ENCODE assay signal across 1 cellular context in the genomic region with DNA sequence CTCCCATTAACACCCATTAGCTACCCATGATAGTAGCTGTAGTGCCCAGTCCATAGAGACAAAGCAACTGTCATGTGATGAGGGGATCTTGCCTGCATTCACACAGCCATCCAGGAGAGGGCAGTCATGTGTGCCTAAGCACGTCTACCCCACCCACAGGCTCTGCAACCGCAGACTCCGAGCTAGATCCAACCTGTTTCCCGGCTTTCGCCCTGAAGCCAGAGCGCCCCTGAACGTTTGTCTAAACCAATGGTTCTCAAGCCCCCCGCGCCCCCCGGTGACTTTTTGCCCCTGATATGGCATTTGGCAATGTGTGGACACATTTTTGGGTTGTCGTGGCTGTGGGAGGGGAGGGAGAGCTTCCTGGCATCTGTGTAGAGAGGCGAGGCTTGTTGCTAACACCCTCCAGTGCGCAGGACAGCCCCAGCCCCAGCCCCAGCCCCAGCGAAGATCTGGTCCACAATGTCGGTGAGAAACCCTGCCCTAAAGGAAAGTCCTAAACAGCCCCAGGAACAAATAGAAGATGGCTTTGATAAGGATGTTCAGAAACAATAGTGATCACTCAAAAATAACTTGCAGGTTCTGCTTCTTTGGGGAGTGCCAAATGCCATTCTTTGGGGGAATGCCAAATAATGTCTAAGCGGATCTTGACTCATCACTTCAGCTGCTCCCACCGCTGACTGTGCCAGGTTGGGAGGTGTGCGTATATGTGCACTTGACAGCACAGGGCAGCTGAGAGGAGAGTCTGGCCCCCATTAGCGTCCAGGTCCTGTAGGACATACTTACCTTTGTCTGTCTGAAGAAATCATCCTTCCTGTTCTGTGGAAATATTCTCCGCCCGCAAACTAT.
TF ChIP-seq lines count a peak whose summit lies in the region.

No MANE protein-coding gene starts in this region.

TF ChIP-seq in HepG2, 621 proteins besides CTCF, POLR2A, EP300 and RAD21 (continued from another document and continues in another):
- TF ChIP-seq, protein P1, sequence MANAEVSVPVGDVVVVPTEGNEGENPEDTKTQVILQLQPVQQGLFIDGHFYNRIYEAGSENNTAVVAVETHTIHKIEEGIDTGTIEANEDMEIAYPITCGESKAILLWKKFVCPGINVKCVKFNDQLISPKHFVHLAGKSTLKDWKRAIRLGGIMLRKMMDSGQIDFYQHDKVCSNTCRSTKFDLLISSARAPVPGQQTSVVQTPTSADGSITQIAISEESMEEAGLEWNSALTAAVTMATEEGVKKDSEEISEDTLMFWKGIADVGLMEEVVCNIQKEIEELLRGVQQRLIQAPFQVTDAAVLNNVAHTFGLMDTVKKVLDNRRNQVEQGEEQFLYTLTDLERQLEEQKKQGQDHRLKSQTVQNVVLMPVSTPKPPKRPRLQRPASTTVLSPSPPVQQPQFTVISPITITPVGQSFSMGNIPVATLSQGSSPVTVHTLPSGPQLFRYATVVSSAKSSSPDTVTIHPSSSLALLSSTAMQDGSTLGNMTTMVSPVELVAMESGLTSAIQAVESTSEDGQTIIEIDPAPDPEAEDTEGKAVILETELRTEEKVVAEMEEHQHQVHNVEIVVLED (CRISPR knock-in tag; IDR thresholded peaks at IDR 0.05; ENCODE audit: borderline replicate concordance), result no peak
- TF ChIP-seq ZNF12 (CRISPR knock-in tag; IDR thresholded peaks at IDR 0.05), result no peak
- TF ChIP-seq, protein P2, sequence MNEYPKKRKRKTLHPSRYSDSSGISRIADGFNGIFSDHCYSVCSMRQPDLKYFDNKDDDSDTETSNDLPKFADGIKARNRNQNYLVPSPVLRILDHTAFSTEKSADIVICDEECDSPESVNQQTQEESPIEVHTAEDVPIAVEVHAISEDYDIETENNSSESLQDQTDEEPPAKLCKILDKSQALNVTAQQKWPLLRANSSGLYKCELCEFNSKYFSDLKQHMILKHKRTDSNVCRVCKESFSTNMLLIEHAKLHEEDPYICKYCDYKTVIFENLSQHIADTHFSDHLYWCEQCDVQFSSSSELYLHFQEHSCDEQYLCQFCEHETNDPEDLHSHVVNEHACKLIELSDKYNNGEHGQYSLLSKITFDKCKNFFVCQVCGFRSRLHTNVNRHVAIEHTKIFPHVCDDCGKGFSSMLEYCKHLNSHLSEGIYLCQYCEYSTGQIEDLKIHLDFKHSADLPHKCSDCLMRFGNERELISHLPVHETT (CRISPR knock-in tag; conservative IDR thresholded peaks at IDR 0.05), result no peak
- no peak for TF ChIP-seq JDP2 (CRISPR knock-in tag; IDR thresholded peaks at IDR 0.05; ENCODE audit: borderline replicate concordance)
- TF ChIP-seq, protein P3, sequence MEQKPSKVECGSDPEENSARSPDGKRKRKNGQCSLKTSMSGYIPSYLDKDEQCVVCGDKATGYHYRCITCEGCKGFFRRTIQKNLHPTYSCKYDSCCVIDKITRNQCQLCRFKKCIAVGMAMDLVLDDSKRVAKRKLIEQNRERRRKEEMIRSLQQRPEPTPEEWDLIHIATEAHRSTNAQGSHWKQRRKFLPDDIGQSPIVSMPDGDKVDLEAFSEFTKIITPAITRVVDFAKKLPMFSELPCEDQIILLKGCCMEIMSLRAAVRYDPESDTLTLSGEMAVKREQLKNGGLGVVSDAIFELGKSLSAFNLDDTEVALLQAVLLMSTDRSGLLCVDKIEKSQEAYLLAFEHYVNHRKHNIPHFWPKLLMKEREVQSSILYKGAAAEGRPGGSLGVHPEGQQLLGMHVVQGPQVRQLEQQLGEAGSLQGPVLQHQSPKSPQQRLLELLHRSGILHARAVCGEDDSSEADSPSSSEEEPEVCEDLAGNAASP (CRISPR knock-in tag; IDR thresholded peaks at IDR 0.05; ENCODE audit: borderline replicate concordance), result 0 out of 2 replicates have a peak, but pooled peaks have one; percentile 17
- TF ChIP-seq, protein P4, sequence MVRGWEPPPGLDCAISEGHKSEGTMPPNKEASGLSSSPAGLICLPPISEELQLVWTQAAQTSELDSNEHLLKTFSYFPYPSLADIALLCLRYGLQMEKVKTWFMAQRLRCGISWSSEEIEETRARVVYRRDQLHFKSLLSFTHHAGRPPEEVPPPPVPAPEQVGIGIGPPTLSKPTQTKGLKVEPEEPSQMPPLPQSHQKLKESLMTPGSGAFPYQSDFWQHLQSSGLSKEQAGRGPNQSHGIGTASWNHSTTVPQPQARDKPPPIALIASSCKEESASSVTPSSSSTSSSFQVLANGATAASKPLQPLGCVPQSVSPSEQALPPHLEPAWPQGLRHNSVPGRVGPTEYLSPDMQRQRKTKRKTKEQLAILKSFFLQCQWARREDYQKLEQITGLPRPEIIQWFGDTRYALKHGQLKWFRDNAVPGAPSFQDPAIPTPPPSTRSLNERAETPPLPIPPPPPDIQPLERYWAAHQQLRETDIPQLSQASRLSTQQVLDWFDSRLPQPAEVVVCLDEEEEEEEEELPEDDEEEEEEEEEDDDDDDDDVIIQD (CRISPR knock-in tag; IDR thresholded peaks at IDR 0.05; ENCODE audit: low read depth), result 0 out of 2 replicates have a peak, but pooled peaks have one; percentile 20
- TF ChIP-seq KAT8 (CRISPR knock-in tag; IDR thresholded peaks at IDR 0.05), result peak; percentile 33; the same call in 1 of the 2 replicates
- TF ChIP-seq IRF2 (CRISPR knock-in tag; IDR thresholded peaks at IDR 0.05), result 0 out of 2 replicates have a peak, but pooled peaks have one; percentile 41
- peak; percentile 71 for TF ChIP-seq KDM2A (CRISPR knock-in tag; IDR thresholded peaks at IDR 0.05; ENCODE audit: borderline replicate concordance, low read depth)
- TF ChIP-seq, protein P5, sequence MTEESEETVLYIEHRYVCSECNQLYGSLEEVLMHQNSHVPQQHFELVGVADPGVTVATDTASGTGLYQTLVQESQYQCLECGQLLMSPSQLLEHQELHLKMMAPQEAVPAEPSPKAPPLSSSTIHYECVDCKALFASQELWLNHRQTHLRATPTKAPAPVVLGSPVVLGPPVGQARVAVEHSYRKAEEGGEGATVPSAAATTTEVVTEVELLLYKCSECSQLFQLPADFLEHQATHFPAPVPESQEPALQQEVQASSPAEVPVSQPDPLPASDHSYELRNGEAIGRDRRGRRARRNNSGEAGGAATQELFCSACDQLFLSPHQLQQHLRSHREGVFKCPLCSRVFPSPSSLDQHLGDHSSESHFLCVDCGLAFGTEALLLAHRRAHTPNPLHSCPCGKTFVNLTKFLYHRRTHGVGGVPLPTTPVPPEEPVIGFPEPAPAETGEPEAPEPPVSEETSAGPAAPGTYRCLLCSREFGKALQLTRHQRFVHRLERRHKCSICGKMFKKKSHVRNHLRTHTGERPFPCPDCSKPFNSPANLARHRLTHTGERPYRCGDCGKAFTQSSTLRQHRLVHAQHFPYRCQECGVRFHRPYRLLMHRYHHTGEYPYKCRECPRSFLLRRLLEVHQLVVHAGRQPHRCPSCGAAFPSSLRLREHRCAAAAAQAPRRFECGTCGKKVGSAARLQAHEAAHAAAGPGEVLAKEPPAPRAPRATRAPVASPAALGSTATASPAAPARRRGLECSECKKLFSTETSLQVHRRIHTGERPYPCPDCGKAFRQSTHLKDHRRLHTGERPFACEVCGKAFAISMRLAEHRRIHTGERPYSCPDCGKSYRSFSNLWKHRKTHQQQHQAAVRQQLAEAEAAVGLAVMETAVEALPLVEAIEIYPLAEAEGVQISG (CRISPR knock-in tag; IDR thresholded peaks at IDR 0.05), result 0 out of 2 replicates have a peak, but pooled peaks have one; percentile 20
- no peak for TF ChIP-seq BRD4 (CRISPR knock-in tag; IDR thresholded peaks at IDR 0.05)
- 0 out of 2 replicates have a peak, but pooled peaks have one; percentile 37 for TF ChIP-seq MIER3 (CRISPR knock-in tag; IDR thresholded peaks at IDR 0.05; ENCODE audit: borderline replicate concordance)
- TF ChIP-seq FOSL2 (CRISPR knock-in tag; IDR thresholded peaks at IDR 0.05), result 0 out of 2 replicates have a peak, but pooled peaks have one; percentile 40
- peak; percentile 48; the same call in 1 of the 2 replicates for TF ChIP-seq FOXO1 (CRISPR knock-in tag; IDR thresholded peaks at IDR 0.05)
- TF ChIP-seq, protein P6, sequence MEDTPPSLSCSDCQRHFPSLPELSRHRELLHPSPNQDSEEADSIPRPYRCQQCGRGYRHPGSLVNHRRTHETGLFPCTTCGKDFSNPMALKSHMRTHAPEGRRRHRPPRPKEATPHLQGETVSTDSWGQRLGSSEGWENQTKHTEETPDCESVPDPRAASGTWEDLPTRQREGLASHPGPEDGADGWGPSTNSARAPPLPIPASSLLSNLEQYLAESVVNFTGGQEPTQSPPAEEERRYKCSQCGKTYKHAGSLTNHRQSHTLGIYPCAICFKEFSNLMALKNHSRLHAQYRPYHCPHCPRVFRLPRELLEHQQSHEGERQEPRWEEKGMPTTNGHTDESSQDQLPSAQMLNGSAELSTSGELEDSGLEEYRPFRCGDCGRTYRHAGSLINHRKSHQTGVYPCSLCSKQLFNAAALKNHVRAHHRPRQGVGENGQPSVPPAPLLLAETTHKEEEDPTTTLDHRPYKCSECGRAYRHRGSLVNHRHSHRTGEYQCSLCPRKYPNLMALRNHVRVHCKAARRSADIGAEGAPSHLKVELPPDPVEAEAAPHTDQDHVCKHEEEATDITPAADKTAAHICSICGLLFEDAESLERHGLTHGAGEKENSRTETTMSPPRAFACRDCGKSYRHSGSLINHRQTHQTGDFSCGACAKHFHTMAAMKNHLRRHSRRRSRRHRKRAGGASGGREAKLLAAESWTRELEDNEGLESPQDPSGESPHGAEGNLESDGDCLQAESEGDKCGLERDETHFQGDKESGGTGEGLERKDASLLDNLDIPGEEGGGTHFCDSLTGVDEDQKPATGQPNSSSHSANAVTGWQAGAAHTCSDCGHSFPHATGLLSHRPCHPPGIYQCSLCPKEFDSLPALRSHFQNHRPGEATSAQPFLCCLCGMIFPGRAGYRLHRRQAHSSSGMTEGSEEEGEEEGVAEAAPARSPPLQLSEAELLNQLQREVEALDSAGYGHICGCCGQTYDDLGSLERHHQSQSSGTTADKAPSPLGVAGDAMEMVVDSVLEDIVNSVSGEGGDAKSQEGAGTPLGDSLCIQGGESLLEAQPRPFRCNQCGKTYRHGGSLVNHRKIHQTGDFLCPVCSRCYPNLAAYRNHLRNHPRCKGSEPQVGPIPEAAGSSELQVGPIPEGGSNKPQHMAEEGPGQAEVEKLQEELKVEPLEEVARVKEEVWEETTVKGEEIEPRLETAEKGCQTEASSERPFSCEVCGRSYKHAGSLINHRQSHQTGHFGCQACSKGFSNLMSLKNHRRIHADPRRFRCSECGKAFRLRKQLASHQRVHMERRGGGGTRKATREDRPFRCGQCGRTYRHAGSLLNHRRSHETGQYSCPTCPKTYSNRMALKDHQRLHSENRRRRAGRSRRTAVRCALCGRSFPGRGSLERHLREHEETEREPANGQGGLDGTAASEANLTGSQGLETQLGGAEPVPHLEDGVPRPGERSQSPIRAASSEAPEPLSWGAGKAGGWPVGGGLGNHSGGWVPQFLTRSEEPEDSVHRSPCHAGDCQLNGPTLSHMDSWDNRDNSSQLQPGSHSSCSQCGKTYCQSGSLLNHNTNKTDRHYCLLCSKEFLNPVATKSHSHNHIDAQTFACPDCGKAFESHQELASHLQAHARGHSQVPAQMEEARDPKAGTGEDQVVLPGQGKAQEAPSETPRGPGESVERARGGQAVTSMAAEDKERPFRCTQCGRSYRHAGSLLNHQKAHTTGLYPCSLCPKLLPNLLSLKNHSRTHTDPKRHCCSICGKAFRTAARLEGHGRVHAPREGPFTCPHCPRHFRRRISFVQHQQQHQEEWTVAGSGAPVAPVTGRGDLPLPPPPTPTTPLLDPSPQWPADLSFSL (CRISPR knock-in tag; IDR thresholded peaks at IDR 0.05), result no peak
- peak; percentile 51; the same call in 1 of the 2 replicates for TF ChIP-seq KDM4B (CRISPR knock-in tag; IDR thresholded peaks at IDR 0.05)
- no peak for TF ChIP-seq NRL (CRISPR knock-in tag; IDR thresholded peaks at IDR 0.05; ENCODE audit: borderline replicate concordance)
- TF ChIP-seq KLF16 (CRISPR knock-in tag; IDR thresholded peaks at IDR 0.05), result 0 out of 4 replicates have a peak, but pooled peaks of 1 of the 2 experiments have one; percentile 47
- TF ChIP-seq, protein P7, sequence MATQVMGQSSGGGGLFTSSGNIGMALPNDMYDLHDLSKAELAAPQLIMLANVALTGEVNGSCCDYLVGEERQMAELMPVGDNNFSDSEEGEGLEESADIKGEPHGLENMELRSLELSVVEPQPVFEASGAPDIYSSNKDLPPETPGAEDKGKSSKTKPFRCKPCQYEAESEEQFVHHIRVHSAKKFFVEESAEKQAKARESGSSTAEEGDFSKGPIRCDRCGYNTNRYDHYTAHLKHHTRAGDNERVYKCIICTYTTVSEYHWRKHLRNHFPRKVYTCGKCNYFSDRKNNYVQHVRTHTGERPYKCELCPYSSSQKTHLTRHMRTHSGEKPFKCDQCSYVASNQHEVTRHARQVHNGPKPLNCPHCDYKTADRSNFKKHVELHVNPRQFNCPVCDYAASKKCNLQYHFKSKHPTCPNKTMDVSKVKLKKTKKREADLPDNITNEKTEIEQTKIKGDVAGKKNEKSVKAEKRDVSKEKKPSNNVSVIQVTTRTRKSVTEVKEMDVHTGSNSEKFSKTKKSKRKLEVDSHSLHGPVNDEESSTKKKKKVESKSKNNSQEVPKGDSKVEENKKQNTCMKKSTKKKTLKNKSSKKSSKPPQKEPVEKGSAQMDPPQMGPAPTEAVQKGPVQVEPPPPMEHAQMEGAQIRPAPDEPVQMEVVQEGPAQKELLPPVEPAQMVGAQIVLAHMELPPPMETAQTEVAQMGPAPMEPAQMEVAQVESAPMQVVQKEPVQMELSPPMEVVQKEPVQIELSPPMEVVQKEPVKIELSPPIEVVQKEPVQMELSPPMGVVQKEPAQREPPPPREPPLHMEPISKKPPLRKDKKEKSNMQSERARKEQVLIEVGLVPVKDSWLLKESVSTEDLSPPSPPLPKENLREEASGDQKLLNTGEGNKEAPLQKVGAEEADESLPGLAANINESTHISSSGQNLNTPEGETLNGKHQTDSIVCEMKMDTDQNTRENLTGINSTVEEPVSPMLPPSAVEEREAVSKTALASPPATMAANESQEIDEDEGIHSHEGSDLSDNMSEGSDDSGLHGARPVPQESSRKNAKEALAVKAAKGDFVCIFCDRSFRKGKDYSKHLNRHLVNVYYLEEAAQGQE (IDR thresholded peaks at IDR 0.05; ENCODE audit: borderline replicate concordance in 1 of 2, low read depth in 1 of 2, low read length in 2 of 2), result 0 out of 4 replicates have a peak, but pooled peaks of 1 of the 2 experiments have one; percentile 18
- 0 out of 2 replicates have a peak, but pooled peaks have one; percentile 17 for TF ChIP-seq ZFX (CRISPR knock-in tag; IDR thresholded peaks at IDR 0.05; ENCODE audit: low read depth)
- peak; percentile 55; the same call in 1 of the 2 replicates for TF ChIP-seq ZBTB38 (CRISPR knock-in tag; IDR thresholded peaks at IDR 0.05)
- TF ChIP-seq RFXANK (CRISPR knock-in tag; IDR thresholded peaks at IDR 0.05), result 0 out of 2 replicates have a peak, but pooled peaks have one; percentile 45
- TF ChIP-seq, protein P8, sequence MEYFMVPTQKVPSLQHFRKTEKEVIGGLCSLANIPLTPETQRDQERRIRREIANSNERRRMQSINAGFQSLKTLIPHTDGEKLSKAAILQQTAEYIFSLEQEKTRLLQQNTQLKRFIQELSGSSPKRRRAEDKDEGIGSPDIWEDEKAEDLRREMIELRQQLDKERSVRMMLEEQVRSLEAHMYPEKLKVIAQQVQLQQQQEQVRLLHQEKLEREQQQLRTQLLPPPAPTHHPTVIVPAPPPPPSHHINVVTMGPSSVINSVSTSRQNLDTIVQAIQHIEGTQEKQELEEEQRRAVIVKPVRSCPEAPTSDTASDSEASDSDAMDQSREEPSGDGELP (IDR thresholded peaks at IDR 0.05; ENCODE audit: borderline replicate concordance, low read depth), result no peak
- peak; percentile 42; the same call in 1 of the 2 replicates for TF ChIP-seq ZNF788 (CRISPR knock-in tag; IDR thresholded peaks at IDR 0.05; ENCODE audit: borderline replicate concordance)
- 0 out of 2 replicates have a peak, but pooled peaks have one; percentile 14 for TF ChIP-seq PITX1 (CRISPR knock-in tag; IDR thresholded peaks at IDR 0.05)
- no peak for TF ChIP-seq ZNF225 (CRISPR knock-in tag; IDR thresholded peaks at IDR 0.05)
- TF ChIP-seq PAWR (CRISPR knock-in tag; IDR thresholded peaks at IDR 0.05; ENCODE audit: borderline replicate concordance), result no peak
- TF ChIP-seq FOXA3 (CRISPR knock-in tag; IDR thresholded peaks at IDR 0.05), result peak; percentile 50
